Comparison of ENCODE assay signal across 10 cellular contexts in genomic region chr9:120610975-120611689, GRCh38. TPM values are rescaled to one million over a fixed set of nuclear protein-coding genes. Genes with fewer than 3 reads are reported as not detected.
A peak's percentile ranks its signal among the peaks of the same experiment; 100 is the strongest.
DNase-seq lines count a peak whose midpoint lies in the region; ATAC-seq, FAIRE-seq and TF ChIP-seq lines count a peak whose summit lies in the region.
"Had no signal": no experiment of that assay in that cellular context is flagged by ENCODE, and none has a peak within 500 bp of the region (broad histone marks: within the 10 kb centered on the region; RNA-seq: fewer than 3 reads in every experiment).

No MANE protein-coding gene starts in this region.

- no peak for TF ChIP-seq POLR2A in right lobe of liver (IDR thresholded peaks at IDR 0.05)

- ATAC-seq in right lobe of liver: peak in 2 of 4 donors; percentile 32 to 49
- no peak for ATAC-seq in HG03039 (IDR thresholded peaks at IDR 0.05; ENCODE audit: unreplicated experiment)
- ATAC-seq: effector memory CD8-positive, alpha-beta T cell; left colon had no signal

- no peaks in the 10 kb centered on the region for H3K4me1 ChIP-seq in right lobe of liver

- H3K27me3 ChIP-seq in right lobe of liver: no peaks in the 10 kb centered on the region

- H3K27ac ChIP-seq in right lobe of liver: no peak overlapping the region

- FAIRE-seq in G401.6 (lab: Jason Lieb, UNC): peak; percentile 53

- in situ Hi-C loops in astrocyte of the spinal cord (cut with HindIII; ENCODE audit: low sequenced_read_pairs): no loop called here

- intact Hi-C loops in right lobe of liver (cut with DNase I): no loop called here

- peak; percentile 21 to 59 for DNase-seq in Kasumi-1 (lab: John Stamatoyannopoulos, UW)
- no peak for DNase-seq in astrocyte of the spinal cord (ENCODE audit: low read depth, low spot score)
- no peak for DNase-seq in right lobe of liver
- no peak for DNase-seq in KG1 (lab: John Stamatoyannopoulos, UW)
- DNase-seq in stimulated activated CD4-positive, alpha-beta T cell treated with anti-CD3 and anti-CD28 coated beads, Interleukin-2, amount 100 ng/mL, for 48 hours: no peak
- no peak for DNase-seq in NK-92 treated with Interleukin-12 subunit alpha and Interleukin-12 subunit beta, amount 100 ng/mL, for 24 hours (lab: John Stamatoyannopoulos, UW)
- DNase-seq: effector memory CD8-positive, alpha-beta T cell; left colon had no signal

- H3K4me3 ChIP-seq in astrocyte of the spinal cord (ENCODE audit: low read depth, low read length) (no peak overlapping the region), right lobe of liver (no peak overlapping the region)

- H3K36me3 ChIP-seq in right lobe of liver: peaks cover 0 to 45% (median 10%) of the 10 kb centered on the region in 4 donors

- peak; percentile 23 for TF ChIP-seq CTCF in astrocyte of the spinal cord (IDR thresholded peaks at IDR 0.05; ENCODE audit: low read depth, low read length)
- TF ChIP-seq CTCF in right lobe of liver (IDR thresholded peaks at IDR 0.05): peak; percentile 19 to 34 (median 26)

- no peaks in the 10 kb centered on the region for H3K9me3 ChIP-seq in right lobe of liver

RNA-seq across cellular contexts. Expression of gene CDK5RAP2, which starts 31.2 kb away (rescaled TPM):
- 10 to 100 TPM; 25.9 to 61.6 (median 34.7) TPM for total RNA-seq in right lobe of liver

Comparison
In these comparisons a context has a peak if more than half of its experiments do, and no peak if none do; other contexts are left out.
1. DNase-seq: peak in Kasumi-1 (2 of 2); none in astrocyte of the spinal cord (single experiment), right lobe of liver (0 of 3), KG1 (single experiment), stimulated activated CD4-positive, alpha-beta T cell treated with anti-CD3 and anti-CD28 coated beads, Interleukin-2, amount 100 ng/mL, for 48 hours (0 of 2) and NK-92 treated with Interleukin-12 subunit alpha and Interleukin-12 subunit beta, amount 100 ng/mL, for 24 hours (single experiment).